Comparison of ENCODE assay signal across 20 cellular contexts in genomic region chr9:38282756-38283155, GRCh38.
"Had no signal": no experiment of that assay in that cellular context is flagged by ENCODE, and none has a peak within 500 bp of the region (broad histone marks: within the 10 kb centered on the region; RNA-seq: fewer than 3 reads in every experiment).

No MANE protein-coding gene starts in this region.

- H3K27me3 ChIP-seq: SJSA1 had no signal

- ATAC-seq: K562 had no signal

- H3K4me3 ChIP-seq: K562, SJSA1, SK-N-MC had no signal

- H3K4me1 ChIP-seq: SJSA1 had no signal

- H3K36me3 ChIP-seq: SJSA1 had no signal

- H3K9me3 ChIP-seq: SJSA1 had no signal

- DNase-seq: Kasumi-1, MM.1S, NCI-H1092 treated with DMSO at 0.1 percent for 48 hours, NCI-H1436, NCI-H187, NCI-H2029, NCI-H2081 treated with DMSO at 0.1 percent for 48 hours, NCI-H2171, NCI-H345, NCI-H446 treated with DMSO at 0.1 percent for 48 hours, NCI-H524, NCI-H774, Right ventricle myocardium superior, RPMI8226, SIG-M5 had no signal

- H3K27ac ChIP-seq: HL-60, KMS-11, SJSA1, SK-N-MC had no signal
